ENCODE assay signal across 9 cellular contexts in genomic region chr1:219188331-219188803, GRCh38. TPM values are rescaled to one million over a fixed set of nuclear protein-coding genes. Genes with fewer than 3 reads are reported as not detected.
A peak's percentile ranks its signal among the peaks of the same experiment; 100 is the strongest.
DNase-seq lines count a peak whose midpoint lies in the region; ATAC-seq and TF ChIP-seq lines count a peak whose summit lies in the region.
"Had no signal": no experiment of that assay in that cellular context is flagged by ENCODE, and none has a peak within 500 bp of the region (broad histone marks: within the 10 kb centered on the region; RNA-seq: fewer than 3 reads in every experiment).

No MANE protein-coding gene starts in this region.

- H3K36me3 Mint-ChIP-seq in CD4-positive, CD25-positive, alpha-beta regulatory T cell: peaks cover 34% of the 10 kb centered on the region

- no peaks in the 10 kb centered on the region for H3K9me3 Mint-ChIP-seq in CD4-positive, CD25-positive, alpha-beta regulatory T cell

- H3K4me1 ChIP-seq in CD4-positive, CD25-positive, alpha-beta regulatory T cell (ENCODE audit: control insufficient read depth, insufficient read depth, low read length, poor library complexity, severe bottlenecking): peaks cover 9% of the 10 kb centered on the region

- H3K27ac ChIP-seq in CD4-positive, CD25-positive, alpha-beta regulatory T cell (ENCODE audit: insufficient read depth, low read length, poor library complexity, severe bottlenecking): no peak overlapping the region

- DNase-seq in CD4-positive, CD25-positive, alpha-beta regulatory T cell: no peak
- DNase-seq in HT-29 (ENCODE audit: low spot score) (peak; percentile 45), fibroblast of mammary gland (ENCODE audit: low read depth) (peak; percentile 7), SW480 (ENCODE audit: low spot score) (no peak), H4 (ENCODE audit: low spot score) (no peak), 8988T (no peak)
- DNase-seq in stimulated activated CD4-positive, alpha-beta T cell treated with anti-CD3 and anti-CD28 coated beads, Interleukin-15, amount 100 ng/mL, for 24 hours: no peak
- DNase-seq: left cardiac atrium had no signal

- peak overlapping the region in 1 of 4 donors; percentile 53 for H3K4me3 Mint-ChIP-seq in CD4-positive, CD25-positive, alpha-beta regulatory T cell

- peak overlapping the region; percentile 24 to 98 (median 43) for H3K27ac Mint-ChIP-seq in CD4-positive, CD25-positive, alpha-beta regulatory T cell

- no peak for TF ChIP-seq CTCF in fibroblast of mammary gland (conservative IDR thresholded peaks at IDR 0.05; ENCODE audit: control insufficient read depth, insufficient read depth, low read depth, low read length)

- H3K4me1 Mint-ChIP-seq in CD4-positive, CD25-positive, alpha-beta regulatory T cell: peaks cover 30 to 53% (median 36%) of the 10 kb centered on the region in 4 donors

- H3K27me3 ChIP-seq in CD4-positive, CD25-positive, alpha-beta regulatory T cell (ENCODE audit: control insufficient read depth, insufficient read depth, low read length): no peaks in the 10 kb centered on the region

- no peak overlapping the region for H3K4me3 ChIP-seq in CD4-positive, CD25-positive, alpha-beta regulatory T cell (ENCODE audit: low read depth, low read length)
- H3K4me3 ChIP-seq in fibroblast of mammary gland (ENCODE audit: control insufficient read depth, low read depth, low read length): no peak overlapping the region

- peaks cover 10% of the 10 kb centered on the region for H3K36me3 ChIP-seq in CD4-positive, CD25-positive, alpha-beta regulatory T cell (ENCODE audit: control insufficient read depth, insufficient read depth, low read length)

- no peak for ATAC-seq in CD4-positive, CD25-positive, alpha-beta regulatory T cell (ENCODE audit: low read depth in 2 of 2)
- peak; percentile 37 for ATAC-seq in GM21360 (IDR thresholded peaks at IDR 0.05; ENCODE audit: unreplicated experiment)

- no peaks in the 10 kb centered on the region for H3K27me3 Mint-ChIP-seq in CD4-positive, CD25-positive, alpha-beta regulatory T cell

- no peaks in the 10 kb centered on the region for H3K9me3 ChIP-seq in CD4-positive, CD25-positive, alpha-beta regulatory T cell (ENCODE audit: control insufficient read depth in 2 of 2, low read length in 2 of 2)

RNA-seq across cellular contexts. Expression of gene LYPLAL1, which starts 14.7 kb away (rescaled TPM):
- 17.8 TPM for total RNA-seq in CD4-positive, CD25-positive, alpha-beta regulatory T cell
- polyA plus RNA-seq in CD4-positive, CD25-positive, alpha-beta regulatory T cell: 10 to 100 TPM; 32.8 to 44.0 (median 38.1) TPM
- 4.4 and 5.9 TPM in 2 replicates for total RNA-seq in HT-29 (2014; rRNA removed; shearing (Covaris generic))
- 14.3 and 22.2 TPM in 2 replicates for total RNA-seq in H4 (2014; rRNA removed; shearing (Covaris generic))

Comparison
In these comparisons a context has a peak if more than half of its experiments do, and no peak if none do; other contexts are left out.
1. DNase-seq: peak in HT-29 (single experiment) and fibroblast of mammary gland (single experiment); none in CD4-positive, CD25-positive, alpha-beta regulatory T cell (0 of 3), SW480 (single experiment), stimulated activated CD4-positive, alpha-beta T cell treated with anti-CD3 and anti-CD28 coated beads, Interleukin-15, amount 100 ng/mL, for 24 hours (single experiment), H4 (single experiment) and 8988T (single experiment).